8 cellular contexts compared by ENCODE assay signal in genomic region chr7:30134011-30134410, GRCh38. TPM values are rescaled to one million over a fixed set of nuclear protein-coding genes. Genes with fewer than 3 reads are reported as not detected.
DNase-seq lines count a peak whose midpoint lies in the region; ATAC-seq, FAIRE-seq and TF ChIP-seq lines count a peak whose summit lies in the region.

No MANE protein-coding gene starts in this region.

- TF ChIP-seq POLR2A in endothelial cell of umbilical vein (IDR thresholded peaks at IDR 0.05; ENCODE audit: low read depth, low read length) = no peak

- H3K9me3 ChIP-seq in DOHH2 (ENCODE audit: control insufficient read depth, insufficient read depth, low read length) (no peaks in the 10 kb centered on the region), PC-3 (ENCODE audit: low read length) (no peaks in the 10 kb centered on the region), endothelial cell of umbilical vein (replicated peaks; ENCODE audit: control insufficient read depth, insufficient read depth, low read length) (no peaks in the 10 kb centered on the region), trophoblast cell (ENCODE audit: insufficient read depth, low read depth, low read length) (peaks cover 3% of the 10 kb centered on the region)

- POLR2A ChIA-PET in PC-3 (lab: Charles Lee; ENCODE audit: unreplicated experiment) = interaction anchor here (0.7 kb wide), 1 partner anchor 180 kb away, joined by 3 read pairs; no protein-coding TSS in a partner anchor
- POLR2A ChIA-PET in endothelial cell of umbilical vein (lab: Charles Lee) = no interaction called here

- H3K27ac ChIP-seq in DOHH2 (ENCODE audit: low read depth, low read length) = no peak overlapping the region
- no peak overlapping the region for H3K27ac ChIP-seq in PC-3 (ENCODE audit: low read length)
- H3K27ac ChIP-seq in endothelial cell of umbilical vein (ENCODE audit: insufficient read depth, low read depth, low read length) = no peak overlapping the region
- no peak overlapping the region for H3K27ac ChIP-seq in trophoblast cell (ENCODE audit: low read depth, low read length)

- H3K79me1 ChIP-seq in trophoblast cell (ENCODE audit: low read length) = peaks cover 2% of the 10 kb centered on the region

- H3K27me3 ChIP-seq in DOHH2 (ENCODE audit: control insufficient read depth, low read length) (peaks cover 11% of the 10 kb centered on the region), PC-3 (ENCODE audit: low read length) (no peaks in the 10 kb centered on the region), endothelial cell of umbilical vein (ENCODE audit: control insufficient read depth in 2 of 2, insufficient read depth in 2 of 2, low read length in 2 of 2) (peaks cover 0 to 5% of the 10 kb centered on the region in 2 experiments), trophoblast cell (ENCODE audit: insufficient read depth, low read length) (peaks cover 22% of the 10 kb centered on the region)

- no peak overlapping the region for H3K18ac ChIP-seq in trophoblast cell (ENCODE audit: low read length)

- ATAC-seq in PC-3 = no peak
- ATAC-seq in GM19351 (IDR thresholded peaks at IDR 0.05; ENCODE audit: unreplicated experiment) = no peak

- H3K4me2 ChIP-seq in DOHH2 (ENCODE audit: low read length) (peak overlapping the region; percentile 68), PC-3 (ENCODE audit: low read length) (peak overlapping the region; percentile 98), endothelial cell of umbilical vein (ENCODE audit: insufficient read depth, low read length) (peak overlapping the region; percentile 96), trophoblast cell (ENCODE audit: low read length) (peak overlapping the region; percentile 100)

- H2BK12ac ChIP-seq in trophoblast cell (ENCODE audit: low read length) = no peak overlapping the region

- H3K9ac ChIP-seq in PC-3 (ENCODE audit: low read length) (peak overlapping the region; percentile 33; the same call in 1 of the 2 replicates), endothelial cell of umbilical vein (replicated peaks; ENCODE audit: extremely low read depth, insufficient read depth, low read length) (peak overlapping the region; percentile 50), trophoblast cell (ENCODE audit: low read length) (no peak overlapping the region)

- intact Hi-C loops in PC-3 (cut with micrococcal nuclease) (no loop called here), endothelial cell of umbilical vein (cut with micrococcal nuclease) (loop anchor here (2.0 kb wide), 1 partner anchor 105 kb away; the partner anchor contains the start of gene PLEKHA8)

- H3K9me2 ChIP-seq in DOHH2 (replicated peaks; ENCODE audit: control insufficient read depth, low read length) = no peaks in the 10 kb centered on the region
- H3K9me2 ChIP-seq in PC-3 (replicated peaks; ENCODE audit: low read length) = no peaks in the 10 kb centered on the region

- H2AFZ ChIP-seq in PC-3 (ENCODE audit: low read length) (peak overlapping the region; percentile 87), endothelial cell of umbilical vein (ENCODE audit: low read depth, low read length) (peak overlapping the region; percentile 97), trophoblast cell (ENCODE audit: insufficient read depth, low read length, poor library complexity) (no peak overlapping the region)

- no peak overlapping the region for H3K14ac ChIP-seq in trophoblast cell (ENCODE audit: low read length)

- no peak overlapping the region for H2AK5ac ChIP-seq in trophoblast cell (ENCODE audit: low read length)

- H4K12ac ChIP-seq in trophoblast cell (ENCODE audit: low read depth, low read length) = no peak overlapping the region

- H4K8ac ChIP-seq in trophoblast cell (ENCODE audit: low read depth, low read length) = no peak overlapping the region

- H3K36me3 ChIP-seq in DOHH2 (ENCODE audit: control insufficient read depth, low read length) = no peaks in the 10 kb centered on the region
- H3K36me3 ChIP-seq in PC-3 (ENCODE audit: low read depth, low read length) = no peaks in the 10 kb centered on the region
- no peaks in the 10 kb centered on the region for H3K36me3 ChIP-seq in endothelial cell of umbilical vein (ENCODE audit: control insufficient read depth in 2 of 2, extremely low read depth in 1 of 2, insufficient read depth in 2 of 2, low read length in 2 of 2)
- no peaks in the 10 kb centered on the region for H3K36me3 ChIP-seq in trophoblast cell (ENCODE audit: control insufficient read depth in 1 of 2, insufficient read depth in 2 of 2, low read length in 2 of 2)

- H2BK5ac ChIP-seq in trophoblast cell (ENCODE audit: low read depth, low read length, poor library complexity) = no peak overlapping the region

- TF ChIP-seq CTCF in DOHH2 (IDR thresholded peaks at IDR 0.05; ENCODE audit: low read depth, low read length, poor library complexity, severe bottlenecking) (no peak), PC-3 (conservative IDR thresholded peaks at IDR 0.05; ENCODE audit: low read depth, low read length) (no peak), endothelial cell of umbilical vein (IDR thresholded peaks at IDR 0.05; ENCODE audit: extremely low read depth in 1 of 2, insufficient read depth in 1 of 2, low read depth in 1 of 2, low read length in 2 of 2) (no peak)

- no peaks in the 10 kb centered on the region for H3K79me2 ChIP-seq in DOHH2 (ENCODE audit: control insufficient read depth, low read length)
- H3K79me2 ChIP-seq in PC-3 (ENCODE audit: low read length) = no peaks in the 10 kb centered on the region
- no peaks in the 10 kb centered on the region for H3K79me2 ChIP-seq in endothelial cell of umbilical vein (ENCODE audit: control insufficient read depth, insufficient read depth, low read length)
- no peaks in the 10 kb centered on the region for H3K79me2 ChIP-seq in trophoblast cell (ENCODE audit: control insufficient read depth, insufficient read depth, low read length, poor library complexity)

- peak overlapping the region; percentile 82 for H3K4me3 ChIP-seq in DOHH2 (ENCODE audit: low read length)
- peak overlapping the region; percentile 82 for H3K4me3 ChIP-seq in PC-3 (ENCODE audit: low read length)
- H3K4me3 ChIP-seq in endothelial cell of umbilical vein (replicated peaks in 1 of 3; ENCODE audit: insufficient read depth in 1 of 3, low read depth in 1 of 3, low read length in 3 of 3) = peak overlapping the region; percentile 59 to 83 (median 59)
- no peak overlapping the region for H3K4me3 ChIP-seq in trophoblast cell (ENCODE audit: low read depth, low read length)

- no peak overlapping the region for H3K4ac ChIP-seq in trophoblast cell (ENCODE audit: low read depth, low read length)

- H3F3A ChIP-seq in DOHH2 (ENCODE audit: control insufficient read depth, insufficient read depth) (peaks cover 13% of the 10 kb centered on the region), PC-3 (ENCODE audit: low read length, unreplicated experiment) (no peaks in the 10 kb centered on the region)

- H3K23ac ChIP-seq in trophoblast cell (ENCODE audit: low read length) = no peak overlapping the region

- DNase-seq in PC-3 (no peak), endothelial cell of umbilical vein (ENCODE audit: low read depth, low spot score) (no peak), trophoblast cell (peak; percentile 55 to 58), NCI-H2227 (lab: John Stamatoyannopoulos, UW; ENCODE audit: unreplicated experiment) (no peak), HT-29 (ENCODE audit: low spot score) (no peak), GM03348 (ENCODE audit: low spot score) (no peak)

- H3K4me1 ChIP-seq in DOHH2 (ENCODE audit: control insufficient read depth, low read length) = peaks cover 21% of the 10 kb centered on the region
- peaks cover 5% of the 10 kb centered on the region; the same call in 1 of the 2 replicates for H3K4me1 ChIP-seq in PC-3 (ENCODE audit: insufficient read depth, low read length)
- peaks cover 6% of the 10 kb centered on the region for H3K4me1 ChIP-seq in endothelial cell of umbilical vein (ENCODE audit: control insufficient read depth, extremely low read depth, insufficient read depth, low read length)
- peaks cover 5 to 7% of the 10 kb centered on the region in 2 experiments for H3K4me1 ChIP-seq in trophoblast cell (ENCODE audit: control insufficient read depth in 1 of 2, insufficient read depth in 2 of 2, low read length in 2 of 2)

- FAIRE-seq in endothelial cell of umbilical vein (lab: Jason Lieb, UNC) = no peak

- no peak overlapping the region for H2BK120ac ChIP-seq in trophoblast cell (ENCODE audit: insufficient read depth, low read length, poor library complexity)

- no CpG with 5 or more reads among the region's 7 CpGs for WGBS in trophoblast cell (ENCODE audit: extremely low coverage, insufficient coverage, insufficient read length)

- H4K20me1 ChIP-seq in DOHH2 (ENCODE audit: control insufficient read depth, insufficient read depth, low read depth, low read length) = no peaks in the 10 kb centered on the region
- no peaks in the 10 kb centered on the region for H4K20me1 ChIP-seq in PC-3 (ENCODE audit: low read length)
- no peaks in the 10 kb centered on the region for H4K20me1 ChIP-seq in endothelial cell of umbilical vein (replicated peaks; ENCODE audit: control insufficient read depth, extremely low read depth, insufficient read depth, low read length)

- CTCF ChIA-PET in PC-3 (lab: Charles Lee) = interaction anchor here (1.2 kb wide), 1 partner anchor 31 kb away, joined by 3 read pairs; no protein-coding TSS in a partner anchor
- CTCF ChIA-PET in endothelial cell of umbilical vein (lab: Charles Lee) = interaction anchor here (0.9 to 2.4 kb wide), 5 partner anchors 8 to 335 kb away, joined by 3 to 7 read pairs (median 3); no protein-coding TSS in a partner anchor

- dilution Hi-C loops in endothelial cell of umbilical vein (cut with MboI; ENCODE audit: extremely low pct_ligation_motif_present, low sequenced_read_pairs) = no loop called here

- H3K9me1 ChIP-seq in endothelial cell of umbilical vein (replicated peaks; ENCODE audit: control insufficient read depth, extremely low read depth, insufficient read depth, low read length) = no peaks in the 10 kb centered on the region

- no TSS peak for BruUV-seq in PC-3 (replicated peaks; lab: Mats Ljungman, UMichigan)
- no TSS peak for BruUV-seq in endothelial cell of umbilical vein (replicated peaks; lab: Mats Ljungman, UMichigan)

- H4K91ac ChIP-seq in trophoblast cell (ENCODE audit: low read depth, low read length) = no peak overlapping the region

TF ChIP-seq in endothelial cell of umbilical vein, 7 proteins besides CTCF, POLR2A, EP300 and RAD21 (continues in another document):
- TF ChIP-seq EZH2 (IDR thresholded peaks at IDR 0.05; ENCODE audit: borderline replicate concordance, low read depth, low read length, severe bottlenecking) (no peak), MYC (IDR thresholded peaks at IDR 0.05; ENCODE audit: low read depth, low read length) (no peak)

RNA-seq across cellular contexts. Expression of gene MTURN, which starts 0.8 kb away (rescaled TPM):
- total RNA-seq in PC-3 (2014; rRNA removed) (5.4 and 6.3 TPM in 2 replicates), endothelial cell of umbilical vein (4.8 and 6.6 TPM in 2 replicates)
- polyA plus RNA-seq in endothelial cell of umbilical vein = 3.9 and 4.9 TPM in 2 replicates
- polyA plus RNA-seq in endothelial cell of umbilical vein (2011; cell fraction: cytosol; rRNA removed) = 3.9 and 4.2 TPM in 2 replicates
- 10.3 and 10.4 TPM in 2 replicates for polyA plus RNA-seq in endothelial cell of umbilical vein (2011; cell fraction: nucleus; rRNA removed)
- 5.2 and 6.7 TPM in 2 replicates for polyA plus RNA-seq in endothelial cell of umbilical vein (2012)
- polyA minus RNA-seq in endothelial cell of umbilical vein = 6.0 and 8.3 TPM in 2 replicates
- 2.6 TPM for polyA minus RNA-seq in endothelial cell of umbilical vein (2011; cell fraction: cytosol; rRNA and poly(A)+ RNA removed)
- 7.0 and 7.9 TPM in 2 replicates for polyA minus RNA-seq in endothelial cell of umbilical vein (2011; cell fraction: nucleus; rRNA and poly(A)+ RNA removed)
- 1.4 and 1.6 TPM in 2 replicates for polyA plus RNA-seq in trophoblast cell (2013)
- 7.2 and 8.5 TPM in 2 replicates for total RNA-seq in HT-29 (2014; rRNA removed; shearing (Covaris generic))

Comparison
In these comparisons a context has a peak if more than half of its experiments do, and no peak if none do; other contexts are left out.
1. DNase-seq: peak in trophoblast cell (2 of 2); none in PC-3 (single experiment), endothelial cell of umbilical vein (single experiment), NCI-H2227 (single experiment), HT-29 (single experiment) and GM03348 (single experiment).
2. Peak in every context shown above with its lines, with median percentiles within 50 percentile points of each other: H3K4me2 ChIP-seq.